In the genomic region with DNA sequence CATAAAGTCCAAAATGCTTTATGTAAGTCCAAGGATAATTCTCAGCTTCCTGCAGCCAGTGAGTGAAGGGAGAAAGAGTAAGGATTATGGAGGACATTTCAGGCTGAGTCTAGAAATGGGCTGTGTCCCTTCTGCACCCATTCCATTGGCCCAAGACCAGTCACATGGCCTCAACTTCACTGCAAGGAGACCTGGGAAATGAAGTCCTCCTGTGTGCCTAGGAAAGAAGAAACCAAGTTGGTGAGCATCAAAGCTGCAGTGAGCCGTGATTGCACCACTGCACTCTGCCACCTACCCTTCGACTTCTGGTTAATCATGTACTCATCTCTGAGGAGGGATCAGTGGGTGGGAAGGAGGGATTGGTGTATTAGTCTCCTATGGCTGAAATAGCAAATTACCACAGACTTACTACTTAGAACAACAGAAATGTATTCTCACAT, we compare ENCODE assay signal across 1 cellular context.
TF ChIP-seq lines count a peak whose summit lies in the region.

No MANE protein-coding gene starts in this region.

TF ChIP-seq in K562, 482 proteins besides CTCF, POLR2A, EP300 and RAD21:
- TF ChIP-seq FOS (IDR thresholded peaks at IDR 0.05; ENCODE audit: extremely low read depth, insufficient read length) (peak; percentile 22), MTF1 (CRISPR knock-in tag; IDR thresholded peaks at IDR 0.05; ENCODE audit: borderline replicate concordance) (no peak), NFIC (IDR thresholded peaks at IDR 0.05) (no peak), RAD51 (IDR thresholded peaks at IDR 0.05; ENCODE audit: borderline replicate concordance, low read depth) (peak; percentile 93), CREM (IDR thresholded peaks at IDR 0.05; ENCODE audit: low read depth) (peak; percentile 48; the same call in 1 of the 2 replicates), ZNF143 (CRISPR knock-in tag; IDR thresholded peaks at IDR 0.05) (peak; percentile 86), ARHGAP35 (IDR thresholded peaks at IDR 0.05; ENCODE audit: partially characterized antibody) (no peak), POLR3G (IDR thresholded peaks at IDR 0.05; ENCODE audit: extremely low read depth, insufficient read length, insufficient replicate concordance) (no peak), HCFC1 (IDR thresholded peaks at IDR 0.05; ENCODE audit: low read depth, low read length) (peak; percentile 91), SIN3B (IDR thresholded peaks at IDR 0.05; ENCODE audit: low read depth) (no peak), CBFA2T2 (conservative IDR thresholded peaks at IDR 0.05) (peak; percentile 64), MBD2 (IDR thresholded peaks at IDR 0.05; ENCODE audit: borderline replicate concordance, low read depth) (peak; percentile 41; the same call in 1 of the 2 replicates), IRF2 (CRISPR knock-in tag; IDR thresholded peaks at IDR 0.05) (no peak), NFYB (IDR thresholded peaks at IDR 0.05; ENCODE audit: extremely low read depth, insufficient read length) (peak; percentile 61), RBFOX2 (IDR thresholded peaks at IDR 0.05; ENCODE audit: low read depth, low read length) (no peak), NUFIP1 (IDR thresholded peaks at IDR 0.05; ENCODE audit: partially characterized antibody) (no peak), POU5F1 (IDR thresholded peaks at IDR 0.05; ENCODE audit: borderline replicate concordance, low read depth, low read length, partially characterized antibody) (no peak), YY1 (IDR thresholded peaks at IDR 0.05; ENCODE audit: borderline replicate concordance in 1 of 3, control insufficient read depth in 1 of 3, extremely low read depth in 1 of 3, insufficient read depth in 3 of 3, insufficient read length in 1 of 3, insufficient replicate concordance in 2 of 3, low read depth in 1 of 3, low read length in 2 of 3) (peak in 2 of 3 experiments; percentile 36 to 69), SIX5 (IDR thresholded peaks at IDR 0.05; ENCODE audit: borderline replicate concordance in 1 of 2, insufficient read depth in 1 of 2, low read depth in 1 of 2, low read length in 2 of 2) (peak; percentile 74 to 76)
- TF ChIP-seq, protein P1, sequence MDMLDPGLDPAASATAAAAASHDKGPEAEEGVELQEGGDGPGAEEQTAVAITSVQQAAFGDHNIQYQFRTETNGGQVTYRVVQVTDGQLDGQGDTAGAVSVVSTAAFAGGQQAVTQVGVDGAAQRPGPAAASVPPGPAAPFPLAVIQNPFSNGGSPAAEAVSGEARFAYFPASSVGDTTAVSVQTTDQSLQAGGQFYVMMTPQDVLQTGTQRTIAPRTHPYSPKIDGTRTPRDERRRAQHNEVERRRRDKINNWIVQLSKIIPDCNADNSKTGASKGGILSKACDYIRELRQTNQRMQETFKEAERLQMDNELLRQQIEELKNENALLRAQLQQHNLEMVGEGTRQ (CRISPR knock-in tag; IDR thresholded peaks at IDR 0.05), result peak; percentile 97
- TF ChIP-seq, protein P2, sequence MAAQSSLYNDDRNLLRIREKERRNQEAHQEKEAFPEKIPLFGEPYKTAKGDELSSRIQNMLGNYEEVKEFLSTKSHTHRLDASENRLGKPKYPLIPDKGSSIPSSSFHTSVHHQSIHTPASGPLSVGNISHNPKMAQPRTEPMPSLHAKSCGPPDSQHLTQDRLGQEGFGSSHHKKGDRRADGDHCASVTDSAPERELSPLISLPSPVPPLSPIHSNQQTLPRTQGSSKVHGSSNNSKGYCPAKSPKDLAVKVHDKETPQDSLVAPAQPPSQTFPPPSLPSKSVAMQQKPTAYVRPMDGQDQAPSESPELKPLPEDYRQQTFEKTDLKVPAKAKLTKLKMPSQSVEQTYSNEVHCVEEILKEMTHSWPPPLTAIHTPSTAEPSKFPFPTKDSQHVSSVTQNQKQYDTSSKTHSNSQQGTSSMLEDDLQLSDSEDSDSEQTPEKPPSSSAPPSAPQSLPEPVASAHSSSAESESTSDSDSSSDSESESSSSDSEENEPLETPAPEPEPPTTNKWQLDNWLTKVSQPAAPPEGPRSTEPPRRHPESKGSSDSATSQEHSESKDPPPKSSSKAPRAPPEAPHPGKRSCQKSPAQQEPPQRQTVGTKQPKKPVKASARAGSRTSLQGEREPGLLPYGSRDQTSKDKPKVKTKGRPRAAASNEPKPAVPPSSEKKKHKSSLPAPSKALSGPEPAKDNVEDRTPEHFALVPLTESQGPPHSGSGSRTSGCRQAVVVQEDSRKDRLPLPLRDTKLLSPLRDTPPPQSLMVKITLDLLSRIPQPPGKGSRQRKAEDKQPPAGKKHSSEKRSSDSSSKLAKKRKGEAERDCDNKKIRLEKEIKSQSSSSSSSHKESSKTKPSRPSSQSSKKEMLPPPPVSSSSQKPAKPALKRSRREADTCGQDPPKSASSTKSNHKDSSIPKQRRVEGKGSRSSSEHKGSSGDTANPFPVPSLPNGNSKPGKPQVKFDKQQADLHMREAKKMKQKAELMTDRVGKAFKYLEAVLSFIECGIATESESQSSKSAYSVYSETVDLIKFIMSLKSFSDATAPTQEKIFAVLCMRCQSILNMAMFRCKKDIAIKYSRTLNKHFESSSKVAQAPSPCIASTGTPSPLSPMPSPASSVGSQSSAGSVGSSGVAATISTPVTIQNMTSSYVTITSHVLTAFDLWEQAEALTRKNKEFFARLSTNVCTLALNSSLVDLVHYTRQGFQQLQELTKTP (IDR thresholded peaks at IDR 0.05; ENCODE audit: low read depth in 1 of 2, partially characterized antibody in 2 of 2), result peak in 1 of 2 experiments; percentile 52
- TF ChIP-seq, protein P3, sequence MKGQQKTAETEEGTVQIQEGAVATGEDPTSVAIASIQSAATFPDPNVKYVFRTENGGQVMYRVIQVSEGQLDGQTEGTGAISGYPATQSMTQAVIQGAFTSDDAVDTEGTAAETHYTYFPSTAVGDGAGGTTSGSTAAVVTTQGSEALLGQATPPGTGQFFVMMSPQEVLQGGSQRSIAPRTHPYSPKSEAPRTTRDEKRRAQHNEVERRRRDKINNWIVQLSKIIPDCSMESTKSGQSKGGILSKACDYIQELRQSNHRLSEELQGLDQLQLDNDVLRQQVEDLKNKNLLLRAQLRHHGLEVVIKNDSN (CRISPR knock-in tag; IDR thresholded peaks at IDR 0.05), result peak; percentile 98
- TF ChIP-seq, protein P4, sequence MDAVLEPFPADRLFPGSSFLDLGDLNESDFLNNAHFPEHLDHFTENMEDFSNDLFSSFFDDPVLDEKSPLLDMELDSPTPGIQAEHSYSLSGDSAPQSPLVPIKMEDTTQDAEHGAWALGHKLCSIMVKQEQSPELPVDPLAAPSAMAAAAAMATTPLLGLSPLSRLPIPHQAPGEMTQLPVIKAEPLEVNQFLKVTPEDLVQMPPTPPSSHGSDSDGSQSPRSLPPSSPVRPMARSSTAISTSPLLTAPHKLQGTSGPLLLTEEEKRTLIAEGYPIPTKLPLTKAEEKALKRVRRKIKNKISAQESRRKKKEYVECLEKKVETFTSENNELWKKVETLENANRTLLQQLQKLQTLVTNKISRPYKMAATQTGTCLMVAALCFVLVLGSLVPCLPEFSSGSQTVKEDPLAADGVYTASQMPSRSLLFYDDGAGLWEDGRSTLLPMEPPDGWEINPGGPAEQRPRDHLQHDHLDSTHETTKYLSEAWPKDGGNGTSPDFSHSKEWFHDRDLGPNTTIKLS (IDR thresholded peaks at IDR 0.05; ENCODE audit: borderline replicate concordance, low read depth), result 0 out of 2 replicates have a peak, but pooled peaks have one; percentile 44
- TF ChIP-seq, protein P5, sequence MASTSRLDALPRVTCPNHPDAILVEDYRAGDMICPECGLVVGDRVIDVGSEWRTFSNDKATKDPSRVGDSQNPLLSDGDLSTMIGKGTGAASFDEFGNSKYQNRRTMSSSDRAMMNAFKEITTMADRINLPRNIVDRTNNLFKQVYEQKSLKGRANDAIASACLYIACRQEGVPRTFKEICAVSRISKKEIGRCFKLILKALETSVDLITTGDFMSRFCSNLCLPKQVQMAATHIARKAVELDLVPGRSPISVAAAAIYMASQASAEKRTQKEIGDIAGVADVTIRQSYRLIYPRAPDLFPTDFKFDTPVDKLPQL (IDR thresholded peaks at IDR 0.05; ENCODE audit: extremely low read depth, insufficient read length), result no peak
TF ChIP-seq in K562: peak in this region for 14.
